ENCODE assay signal across 8 cellular contexts in the genomic region with DNA sequence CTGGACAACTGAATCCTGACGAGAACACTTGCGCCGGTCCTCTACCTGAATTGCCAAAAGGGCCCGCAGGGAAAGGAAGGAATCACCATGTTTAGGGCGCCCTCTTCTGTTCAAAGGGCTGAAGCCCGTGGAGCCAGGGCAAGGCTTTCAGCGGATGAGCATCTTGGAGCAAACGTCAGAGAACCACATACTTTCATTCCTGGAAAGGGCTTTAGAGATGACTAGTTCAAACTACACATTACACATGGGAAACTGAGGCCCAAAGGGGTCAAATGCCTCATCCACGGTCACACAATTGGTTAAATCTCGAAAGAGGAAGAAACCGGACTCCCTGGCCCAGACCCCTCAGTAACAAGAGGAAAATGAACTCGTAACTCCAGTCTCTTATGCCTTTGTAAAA. TPM values are rescaled to one million over a fixed set of nuclear protein-coding genes. Genes with fewer than 3 reads are reported as not detected.
DNase-seq lines count a peak whose midpoint lies in the region; ATAC-seq and TF ChIP-seq lines count a peak whose summit lies in the region.

No MANE protein-coding gene starts in this region.

- H3K4me3 ChIP-seq in PC-3 (ENCODE audit: low read length): peak overlapping the region; percentile 41; the same call in 1 of the 2 replicates
- no peak overlapping the region for H3K4me3 ChIP-seq in fibroblast of the aortic adventitia (ENCODE audit: low read depth, low read length)

- POLR2A ChIA-PET in PC-3 (lab: Charles Lee; ENCODE audit: unreplicated experiment): no interaction called here

- no peaks in the 10 kb centered on the region for H3K9me3 ChIP-seq in PC-3 (ENCODE audit: low read length)

- peak overlapping the region; percentile 61 for H3K4me2 ChIP-seq in PC-3 (ENCODE audit: low read length)

- no peaks in the 10 kb centered on the region for H3F3A ChIP-seq in PC-3 (ENCODE audit: low read length, unreplicated experiment)

- in situ Hi-C loops in KBM-7 (cut with MboI; ENCODE audit: low pct_unique_long_range_greater_than_20kb, low sequenced_read_pairs): no loop called here

- intact Hi-C loops in PC-3 (cut with micrococcal nuclease): loop anchor here (1.0 to 2.0 kb wide), 4 partner anchors 25 to 211 kb away; partner anchors contain the start of genes KAT14 and PET117

- no peaks in the 10 kb centered on the region for H3K9me2 ChIP-seq in PC-3 (replicated peaks; ENCODE audit: low read length)

- ATAC-seq in PC-3: peak; percentile 96

- peaks cover 9% of the 10 kb centered on the region; the same call in 1 of the 2 replicates for H3K4me1 ChIP-seq in PC-3 (ENCODE audit: insufficient read depth, low read length)

- BruUV-seq in PC-3 (replicated peaks; lab: Mats Ljungman, UMichigan): no TSS peak

- no peak overlapping the region for H3K27ac ChIP-seq in PC-3 (ENCODE audit: low read length)

- CTCF ChIA-PET in PC-3 (lab: Charles Lee): interaction anchor here (0.6 kb wide), 3 partner anchors 24 to 403 kb away, joined by 3 to 4 read pairs (median 3); no protein-coding TSS in a partner anchor

- no peaks in the 10 kb centered on the region for H3K79me2 ChIP-seq in PC-3 (ENCODE audit: low read length)

- DNase-seq in SIG-M5 treated with dmso at 0.1 percent for 504 hours (lab: John Stamatoyannopoulos, UW; ENCODE audit: unreplicated experiment) (peak; percentile 67), SIG-M5 (lab: John Stamatoyannopoulos, UW) (no peak), KBM-7 (peak; percentile 73), PC-3 (peak; percentile 95), fibroblast of the aortic adventitia (ENCODE audit: low read depth) (peak; percentile 76), nucleus accumbens (lab: John Stamatoyannopoulos, UW) (peak in 49 of 56 donors; percentile 3 to 79 (median 40)), ureter (ENCODE audit: low spot score) (peak; percentile 67)
- peak; percentile 79 to 82 for DNase-seq in activated T-cell treated with anti-CD3 and anti-CD28 coated beads, Interleukin-2, amount 50 U/mL, for 48 hours

- no peaks in the 10 kb centered on the region for H4K20me1 ChIP-seq in PC-3 (ENCODE audit: low read length)

- peak; percentile 97 for TF ChIP-seq CTCF in PC-3 (conservative IDR thresholded peaks at IDR 0.05; ENCODE audit: low read depth, low read length)
- peak; percentile 96 for TF ChIP-seq CTCF in fibroblast of the aortic adventitia (IDR thresholded peaks at IDR 0.05; ENCODE audit: insufficient read depth, low read length)

- no peaks in the 10 kb centered on the region for H3K27me3 ChIP-seq in PC-3 (ENCODE audit: low read length)

- peak overlapping the region; percentile 70 for H2AFZ ChIP-seq in PC-3 (ENCODE audit: low read length)

- H3K36me3 ChIP-seq in PC-3 (ENCODE audit: low read depth, low read length): no peaks in the 10 kb centered on the region

- H3K9ac ChIP-seq in PC-3 (ENCODE audit: low read length): no peak overlapping the region

RNA-seq across cellular contexts. Expression of gene ZNF133, which starts 11.5 kb away (rescaled TPM):
- 16.3 and 17.1 TPM in 2 replicates for total RNA-seq in PC-3 (2014; rRNA removed)
- 14.6 and 22.2 TPM in 2 replicates for total RNA-seq in fibroblast of the aortic adventitia (ENCODE audit: low replicate concordance)
- total RNA-seq in ureter: 17.3 TPM
